ENCODE assay signal across 8 cellular contexts in the genomic region with DNA sequence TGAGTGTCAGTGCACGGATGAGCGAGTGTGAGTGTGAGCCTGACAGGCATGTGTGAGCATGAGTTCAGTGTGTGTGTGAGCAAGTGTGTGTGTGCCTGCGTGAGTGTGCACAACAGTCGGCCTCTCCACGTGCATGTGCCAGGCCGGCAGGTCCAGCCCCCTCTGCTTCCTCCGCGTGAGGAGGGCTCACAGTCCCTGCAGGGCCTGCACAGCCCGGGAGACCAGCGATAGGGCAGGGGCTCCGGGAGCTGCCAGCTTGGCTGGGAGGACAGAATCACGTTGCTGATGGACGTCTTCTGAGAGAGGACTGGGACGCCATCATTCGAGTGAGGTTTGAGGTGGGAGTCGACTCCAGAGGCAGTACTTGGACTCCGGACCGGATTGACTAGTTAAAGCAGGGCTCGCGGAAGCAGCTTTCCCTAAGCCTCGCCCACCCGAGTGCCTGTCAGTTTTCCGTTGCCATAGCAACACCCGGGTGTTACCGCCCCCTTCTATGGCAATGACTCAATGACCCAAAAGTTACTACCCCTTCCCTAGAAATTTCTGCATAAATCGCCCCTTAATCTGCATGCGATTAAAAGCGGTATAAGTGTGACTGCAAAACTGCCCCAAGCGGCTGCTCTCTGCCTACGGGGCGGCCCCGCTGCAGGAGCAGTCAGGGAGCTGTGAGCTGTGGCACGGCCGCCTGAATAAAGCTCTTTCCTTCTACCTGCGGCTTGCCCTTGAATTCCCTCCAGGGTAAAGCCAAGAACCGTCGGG. TPM values are rescaled to one million over a fixed set of nuclear protein-coding genes. Genes with fewer than 3 reads are reported as not detected.
DNase-seq lines count a peak whose midpoint lies in the region; ATAC-seq and TF ChIP-seq lines count a peak whose summit lies in the region.

No MANE protein-coding gene starts in this region.

- H3K9me3 Mint-ChIP-seq in CD8-positive, alpha-beta memory T cell, result no peaks in the 10 kb centered on the region

- ATAC-seq in GM21423 (IDR thresholded peaks at IDR 0.05; ENCODE audit: unreplicated experiment), result peak; percentile 58

- 9% methylated on average over 18 of the region's 37 CpGs for WGBS in esophagus muscularis mucosa

- peaks cover 0 to 3% (median 0%) of the 10 kb centered on the region in 3 donors for H3K36me3 Mint-ChIP-seq in CD8-positive, alpha-beta memory T cell

- peak overlapping the region; percentile 66 for H3K4me3 ChIP-seq in CD8-positive, alpha-beta memory T cell (ENCODE audit: low read length)
- peak overlapping the region; percentile 45 for H3K4me3 ChIP-seq in MG63
- H3K4me3 ChIP-seq in esophagus muscularis mucosa, result peak overlapping the region; percentile 55 to 65 (median 64)
- peak overlapping the region; percentile 71 to 91 for H3K4me3 ChIP-seq in muscle layer of duodenum (ENCODE audit: low read depth in 1 of 2, low read length in 2 of 2)

- H3K4me1 ChIP-seq in CD8-positive, alpha-beta memory T cell (ENCODE audit: insufficient read depth, low read length), result no peaks in the 10 kb centered on the region
- H3K4me1 ChIP-seq in esophagus muscularis mucosa, result peaks cover 7 to 20% (median 13%) of the 10 kb centered on the region in 4 donors
- H3K4me1 ChIP-seq in muscle layer of duodenum (ENCODE audit: control insufficient read depth in 1 of 2, insufficient read depth in 2 of 2, low read length in 2 of 2), result peaks cover 0 to 6% of the 10 kb centered on the region in 2 donors

- H3K27ac ChIP-seq in CD8-positive, alpha-beta memory T cell (ENCODE audit: low read depth, low read length), result peak overlapping the region; percentile 35
- peak overlapping the region in 1 of 4 donors; percentile 38 for H3K27ac ChIP-seq in esophagus muscularis mucosa (replicated peaks in 1 of 4)
- no peak overlapping the region for H3K27ac ChIP-seq in muscle layer of duodenum (ENCODE audit: low read length)

- peaks cover 14 to 21% (median 16%) of the 10 kb centered on the region in 3 donors for H3K4me1 Mint-ChIP-seq in CD8-positive, alpha-beta memory T cell

- POLR2A ChIA-PET in CD8-positive, alpha-beta memory T cell (lab: Charles Lee), result no interaction called here

- no peak for TF ChIP-seq EP300 in esophagus muscularis mucosa (IDR thresholded peaks at IDR 0.05)

- no peaks in the 10 kb centered on the region for H3K9me3 ChIP-seq in CD8-positive, alpha-beta memory T cell (ENCODE audit: low read length)
- no peaks in the 10 kb centered on the region for H3K9me3 ChIP-seq in MG63
- no peaks in the 10 kb centered on the region for H3K9me3 ChIP-seq in esophagus muscularis mucosa
- H3K9me3 ChIP-seq in muscle layer of duodenum (ENCODE audit: control insufficient read depth in 1 of 2, low read length in 2 of 2), result no peaks in the 10 kb centered on the region

- CTCF ChIA-PET in CD8-positive, alpha-beta memory T cell (lab: Charles Lee), result interaction anchor here (0.9 to 1.4 kb wide), 2 partner anchors 10 to 12 kb away, joined by 3 to 4 read pairs; no protein-coding TSS in a partner anchor

- no peaks in the 10 kb centered on the region for H3K36me3 ChIP-seq in CD8-positive, alpha-beta memory T cell (ENCODE audit: insufficient read depth, low read length)
- no peaks in the 10 kb centered on the region for H3K36me3 ChIP-seq in MG63
- H3K36me3 ChIP-seq in esophagus muscularis mucosa, result no peaks in the 10 kb centered on the region
- H3K36me3 ChIP-seq in muscle layer of duodenum (ENCODE audit: control insufficient read depth in 1 of 2, insufficient read depth in 2 of 2, low read length in 2 of 2), result no peaks in the 10 kb centered on the region

- peak overlapping the region; percentile 90 to 99 (median 95) for H3K4me3 Mint-ChIP-seq in CD8-positive, alpha-beta memory T cell

- H3K27me3 Mint-ChIP-seq in CD8-positive, alpha-beta memory T cell, result peaks cover 5 to 8% of the 10 kb centered on the region in 2 donors

- DNase-seq in CD8-positive, alpha-beta memory T cell, result peak; percentile 42 to 80 (median 49)
- peak; percentile 26 for DNase-seq in MG63
- peak; percentile 74 for DNase-seq in activated T-cell treated with anti-CD3 and anti-CD28 coated beads for 24 hours (ENCODE audit: low read depth)
- DNase-seq in esophagus muscularis mucosa (ENCODE audit: extremely low spot score), result no peak
- peak; percentile 21 to 24 for DNase-seq in stimulated activated CD8-positive, alpha-beta memory T cell treated with anti-CD3 and anti-CD28 coated beads, Interleukin-4, amount 100 ng/mL, for 4 hours (ENCODE audit: low read depth in 2 of 2, low spot score in 1 of 2)
- DNase-seq in GDM1 (lab: John Stamatoyannopoulos, UW), result no peak

- no peak for TF ChIP-seq POLR2A in esophagus muscularis mucosa (IDR thresholded peaks at IDR 0.05; ENCODE audit: low read depth)

- intact Hi-C loops in esophagus muscularis mucosa (cut with DNase I), result no loop called here

- peak in 1 of 3 experiments; percentile 14 for TF ChIP-seq CTCF in esophagus muscularis mucosa (IDR thresholded peaks at IDR 0.05)

- H3K27ac Mint-ChIP-seq in CD8-positive, alpha-beta memory T cell, result peak overlapping the region in 6 of 8 donors; percentile 82 to 94 (median 90)

- no peaks in the 10 kb centered on the region for H3K27me3 ChIP-seq in CD8-positive, alpha-beta memory T cell (ENCODE audit: insufficient read depth, low read length, poor library complexity, severe bottlenecking)
- H3K27me3 ChIP-seq in MG63, result no peaks in the 10 kb centered on the region
- H3K27me3 ChIP-seq in esophagus muscularis mucosa, result peaks cover 0 to 30% (median 0%) of the 10 kb centered on the region in 4 donors
- no peaks in the 10 kb centered on the region for H3K27me3 ChIP-seq in muscle layer of duodenum (ENCODE audit: low read depth, low read length)

RNA-seq across cellular contexts. Expression of a gene that starts 19.7 kb away (rescaled TPM):
- under 1 TPM in 1 of 2 experiments, not detected in 1; 0.09 TPM for total RNA-seq in CD8-positive, alpha-beta memory T cell
- not detected for polyA plus RNA-seq in CD8-positive, alpha-beta memory T cell
- 0.33 TPM in 1 of 2 replicates, not detected in the other for total RNA-seq in MG63 (2014; rRNA removed; shearing (Covaris generic); ENCODE audit: low replicate concordance)
- total RNA-seq in esophagus muscularis mucosa, result 1 to 10 TPM in 1 of 4 donors, under 1 TPM in 3; under 0.01 to 1.3 (median 0.28) TPM

Comparison
In these comparisons a context has a peak if more than half of its experiments do, and no peak if none do; other contexts are left out.
1. DNase-seq: peak in CD8-positive, alpha-beta memory T cell (5 of 5), MG63 (single experiment), activated T-cell treated with anti-CD3 and anti-CD28 coated beads for 24 hours (single experiment) and stimulated activated CD8-positive, alpha-beta memory T cell treated with anti-CD3 and anti-CD28 coated beads, Interleukin-4, amount 100 ng/mL, for 4 hours (2 of 2); none in esophagus muscularis mucosa (single experiment) and GDM1 (single experiment).
2. Peak in every context shown above with its lines, with median percentiles within 50 percentile points of each other: H3K4me3 ChIP-seq.